8 cellular contexts compared by ENCODE assay signal in the genomic region with DNA sequence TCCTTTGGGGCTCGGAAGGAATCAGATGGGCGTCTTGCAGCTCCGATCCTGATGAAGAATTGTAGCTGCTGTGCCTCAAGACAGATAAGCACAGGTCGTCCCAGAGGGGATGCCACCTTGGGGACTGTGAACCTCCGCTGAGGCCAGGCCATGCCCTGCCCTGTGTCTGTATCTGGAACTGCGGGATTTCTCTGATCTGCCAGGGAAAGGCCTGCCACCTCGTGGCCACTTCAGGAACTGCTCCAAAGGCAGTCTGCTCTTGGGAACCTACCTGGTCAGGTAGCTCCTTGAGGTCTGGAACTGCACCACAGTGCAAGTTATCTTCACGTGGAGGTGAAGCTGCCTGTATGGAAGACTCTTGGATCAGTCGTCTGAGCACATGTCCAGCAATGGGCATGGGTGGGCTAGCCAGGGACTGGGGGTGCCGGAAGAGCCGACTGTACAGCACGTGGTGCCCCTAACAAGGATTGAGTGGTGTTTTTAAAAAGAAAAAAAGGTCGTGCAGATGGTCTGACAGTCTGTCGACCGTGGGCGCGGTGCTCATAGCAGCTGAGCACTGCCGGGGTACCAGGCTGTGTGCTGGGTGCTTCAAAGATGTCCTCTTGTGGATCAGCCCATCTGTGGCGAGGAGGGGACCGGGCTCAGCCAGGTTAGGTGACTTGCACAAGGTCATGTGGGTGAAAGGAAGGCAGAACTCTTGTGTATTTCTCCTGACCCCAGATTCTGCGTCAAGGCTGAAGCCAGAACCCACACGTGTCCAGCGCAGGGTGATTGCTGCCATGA. TPM values are rescaled to one million over a fixed set of nuclear protein-coding genes. Genes with fewer than 3 reads are reported as not detected.
DNase-seq lines count a peak whose midpoint lies in the region; ATAC-seq, FAIRE-seq and TF ChIP-seq lines count a peak whose summit lies in the region.

No MANE protein-coding gene starts in this region.

- peak; percentile 77 for TF ChIP-seq CTCF in A549 (IDR thresholded peaks at IDR 0.05)
- TF ChIP-seq CTCF in colonic mucosa (IDR thresholded peaks at IDR 0.05) = peak; percentile 99
- TF ChIP-seq CTCF in right lobe of liver (IDR thresholded peaks at IDR 0.05) = peak; percentile 98 to 99 (median 98)

- intact Hi-C loops in activated CD4-positive, alpha-beta T cell treated with anti-CD3 and anti-CD28 coated beads, Interleukin-2, amount 10 ng/mL, durations not matched to agents 24 days and 14 days (cut with micrococcal nuclease) = loop anchor here (1.0 to 5.0 kb wide), 2 partner anchors 99 to 197 kb away; no protein-coding TSS in a partner anchor
- intact Hi-C loops in colonic mucosa (cut with DNase I) (loop anchor here (5.0 kb wide), 2 partner anchors 84 to 354 kb away; a partner anchor contains a TSS), right lobe of liver (cut with DNase I) (loop anchor here (10.0 kb wide), 2 partner anchors 166 to 346 kb away; a partner anchor contains a TSS)

- H3K4me1 Mint-ChIP-seq in activated CD4-positive, alpha-beta T cell treated with anti-CD3 and anti-CD28 coated beads, Interleukin-2, amount 10 ng/mL, durations not matched to agents 24 days and 14 days = peaks cover 16% of the 10 kb centered on the region

- WGBS in A549 (ENCODE audit: missing lambda C conversion rate) = 36% methylated on average over 19 of the region's 23 CpGs
- WGBS in right lobe of liver (ENCODE audit: insufficient coverage, low coverage, low lambda C conversion rate, missing lambda C conversion rate) = 44% methylated on average over 13 of the region's 23 CpGs

- CTCF ChIA-PET in A549 (lab: Yijun Ruan, JAX) = interaction anchor here (0.6 to 6.3 kb wide), 53 partner anchors 8 to 960 kb away, joined by 3 to 69 read pairs (median 5); a partner anchor contains a TSS

- peak; percentile 54 for FAIRE-seq in A549 (lab: Jason Lieb, UNC)

- peak; percentile 78 to 84 for TF ChIP-seq RAD21 in A549 (conservative IDR thresholded peaks at IDR 0.05 in 1 of 2, IDR thresholded peaks at IDR 0.05 in 1 of 2)

- H3K9me3 Mint-ChIP-seq in activated CD4-positive, alpha-beta T cell treated with anti-CD3 and anti-CD28 coated beads, Interleukin-2, amount 10 ng/mL, durations not matched to agents 24 days and 14 days = no peaks in the 10 kb centered on the region

- peaks cover 13% of the 10 kb centered on the region for H3K36me3 Mint-ChIP-seq in activated CD4-positive, alpha-beta T cell treated with anti-CD3 and anti-CD28 coated beads, Interleukin-2, amount 10 ng/mL, durations not matched to agents 24 days and 14 days (ENCODE audit: low read depth)

- H3K4me3 ChIP-seq in A549 = no peak overlapping the region
- no peak overlapping the region for H3K4me3 ChIP-seq in colonic mucosa
- no peak overlapping the region for H3K4me3 ChIP-seq in right lobe of liver

- peaks cover 15% of the 10 kb centered on the region for H3K27me3 Mint-ChIP-seq in activated CD4-positive, alpha-beta T cell treated with anti-CD3 and anti-CD28 coated beads, Interleukin-2, amount 10 ng/mL, durations not matched to agents 24 days and 14 days

- DNase-seq in A549 (ENCODE audit: low read depth in 1 of 2, low spot score in 1 of 2) (peak; percentile 56 to 72), NCI-H526 (lab: John Stamatoyannopoulos, UW) (peak; percentile 58 to 91), colonic mucosa (peak; percentile 92), right lobe of liver (peak; percentile 81 to 85 (median 85))
- DNase-seq in activated CD4-positive, alpha-beta T cell treated with anti-CD3 and anti-CD28 coated beads, Interleukin-2, amount 10 ng/mL, durations not matched to agents 24 days and 14 days = peak; percentile 96
- DNase-seq in stimulated activated CD4-positive, alpha-beta T cell treated with anti-CD3 and anti-CD28 coated beads, TNF-alpha, amount 100 ng/mL, for 48 hours (ENCODE audit: low read depth in 3 of 3) = peak; percentile 71 to 82 (median 77)

- H3K4me1 ChIP-seq in A549 (peaks cover 18% of the 10 kb centered on the region; the same call in 2 of the 3 replicates), colonic mucosa (peaks cover 13% of the 10 kb centered on the region), right lobe of liver (peaks cover 0 to 20% (median 7%) of the 10 kb centered on the region in 4 donors)

- H3K9me3 ChIP-seq in A549 = no peaks in the 10 kb centered on the region
- no peaks in the 10 kb centered on the region for H3K9me3 ChIP-seq in colonic mucosa
- H3K9me3 ChIP-seq in right lobe of liver = no peaks in the 10 kb centered on the region

- H3K27me3 ChIP-seq in colonic mucosa (no peaks in the 10 kb centered on the region), right lobe of liver (no peaks in the 10 kb centered on the region)

- H3K36me3 ChIP-seq in colonic mucosa = no peaks in the 10 kb centered on the region
- H3K36me3 ChIP-seq in right lobe of liver = no peaks in the 10 kb centered on the region

- peak; percentile 49 to 59 for ATAC-seq in A549
- ATAC-seq in GM18502 (IDR thresholded peaks at IDR 0.05; ENCODE audit: poor library complexity, unreplicated experiment) = peak; percentile 31
- peak; percentile 35 for ATAC-seq in HG03196 (IDR thresholded peaks at IDR 0.05; ENCODE audit: unreplicated experiment)
- peak; percentile 47 to 55 (median 52) for ATAC-seq in right lobe of liver

- TF ChIP-seq EP300 in A549 (IDR thresholded peaks at IDR 0.05) = no peak

- peak overlapping the region; percentile 20 for H3K4me3 Mint-ChIP-seq in activated CD4-positive, alpha-beta T cell treated with anti-CD3 and anti-CD28 coated beads, Interleukin-2, amount 10 ng/mL, durations not matched to agents 24 days and 14 days

- POLR2A ChIA-PET in A549 (lab: Yijun Ruan, JAX) = no interaction called here

- peak overlapping the region; percentile 14; the same call in 1 of the 3 replicates for H3K4me2 ChIP-seq in A549

- peak overlapping the region; percentile 8 for H3K27ac Mint-ChIP-seq in activated CD4-positive, alpha-beta T cell treated with anti-CD3 and anti-CD28 coated beads, Interleukin-2, amount 10 ng/mL, durations not matched to agents 24 days and 14 days

- no peak overlapping the region for H3K9ac ChIP-seq in colonic mucosa (ENCODE audit: low read depth in 2 of 2, low read length in 2 of 2)

- no peak for TF ChIP-seq POLR2A in A549 (IDR thresholded peaks at IDR 0.05; ENCODE audit: low read length)
- no peak for TF ChIP-seq POLR2A in right lobe of liver (IDR thresholded peaks at IDR 0.05)

- H3K27ac ChIP-seq in A549 (no peak overlapping the region), colonic mucosa (no peak overlapping the region), right lobe of liver (no peak overlapping the region)

TF ChIP-seq in A549, 52 proteins besides CTCF, POLR2A, EP300 and RAD21:
- TF ChIP-seq, protein P1, sequence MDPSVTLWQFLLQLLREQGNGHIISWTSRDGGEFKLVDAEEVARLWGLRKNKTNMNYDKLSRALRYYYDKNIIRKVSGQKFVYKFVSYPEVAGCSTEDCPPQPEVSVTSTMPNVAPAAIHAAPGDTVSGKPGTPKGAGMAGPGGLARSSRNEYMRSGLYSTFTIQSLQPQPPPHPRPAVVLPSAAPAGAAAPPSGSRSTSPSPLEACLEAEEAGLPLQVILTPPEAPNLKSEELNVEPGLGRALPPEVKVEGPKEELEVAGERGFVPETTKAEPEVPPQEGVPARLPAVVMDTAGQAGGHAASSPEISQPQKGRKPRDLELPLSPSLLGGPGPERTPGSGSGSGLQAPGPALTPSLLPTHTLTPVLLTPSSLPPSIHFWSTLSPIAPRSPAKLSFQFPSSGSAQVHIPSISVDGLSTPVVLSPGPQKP (IDR thresholded peaks at IDR 0.05; ENCODE audit: low read depth, low read length) = no peak
- TF ChIP-seq NR3C1 (IDR thresholded peaks at IDR 0.05) (no peak), ZNF302 (CRISPR knock-in tag; IDR thresholded peaks at IDR 0.05) (no peak), HOXA7 (CRISPR knock-in tag; IDR thresholded peaks at IDR 0.05) (no peak), SMC3 (IDR thresholded peaks at IDR 0.05) (peak; percentile 76), EHF (CRISPR knock-in tag; IDR thresholded peaks at IDR 0.05) (no peak)
- TF ChIP-seq, protein P2, sequence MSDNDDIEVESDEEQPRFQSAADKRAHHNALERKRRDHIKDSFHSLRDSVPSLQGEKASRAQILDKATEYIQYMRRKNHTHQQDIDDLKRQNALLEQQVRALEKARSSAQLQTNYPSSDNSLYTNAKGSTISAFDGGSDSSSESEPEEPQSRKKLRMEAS (IDR thresholded peaks at IDR 0.05) = 0 out of 2 replicates have a peak, but pooled peaks have one; percentile 19
TF ChIP-seq in A549: peak in this region for 2.

RNA-seq across cellular contexts. Expression of a gene that starts 3.1 kb away (rescaled TPM):
- 50.9 and 72.0 TPM in 2 replicates for polyA plus RNA-seq in A549 (2011; rRNA removed)
- polyA plus RNA-seq in A549 (2012; cell fraction: cytosol; rRNA removed) = 32.5 and 40.2 TPM in 2 replicates
- 14.1 and 17.2 TPM in 2 replicates for polyA plus RNA-seq in A549 (2012; cell fraction: nucleus; rRNA removed)
- 45.5 to 57.6 TPM (median 46.2 TPM) in 3 replicates for polyA plus RNA-seq in A549 (2017; fragmentation: RNase III; extraction: RNeasy Plus Mini Kit Qiagen cat#74134 plus additional on column Dnase treatment)
- 21.4 and 24.1 TPM in 2 replicates for polyA minus RNA-seq in A549 (2011; rRNA and poly(A)+ RNA removed)
- 100 and 106 TPM in 2 replicates for total RNA-seq in activated CD4-positive, alpha-beta T cell treated with anti-CD3 and anti-CD28 coated beads, Interleukin-2, amount 10 ng/mL, durations not matched to agents 24 days and 14 days
- total RNA-seq in colonic mucosa = 10 to 100 TPM; 45.9 to 50.9 TPM
- 10 to 100 TPM; 30.0 to 49.2 (median 45.3) TPM for total RNA-seq in right lobe of liver

RNA-seq across cellular contexts. Expression of a gene that starts 27.7 kb away (rescaled TPM):
- polyA plus RNA-seq in A549 (2011; rRNA removed) = 6.0 and 6.7 TPM in 2 replicates
- 6.1 and 7.6 TPM in 2 replicates for polyA plus RNA-seq in A549 (2012; cell fraction: cytosol; rRNA removed)
- polyA plus RNA-seq in A549 (2012; cell fraction: nucleus; rRNA removed) = 8.1 and 10.8 TPM in 2 replicates
- 10.1 to 11.3 TPM (median 10.8 TPM) in 3 replicates for polyA plus RNA-seq in A549 (2017; fragmentation: RNase III; extraction: RNeasy Plus Mini Kit Qiagen cat#74134 plus additional on column Dnase treatment)
- 5.1 and 6.1 TPM in 2 replicates for polyA minus RNA-seq in A549 (2011; rRNA and poly(A)+ RNA removed)
- 12.9 and 13.3 TPM in 2 replicates for total RNA-seq in activated CD4-positive, alpha-beta T cell treated with anti-CD3 and anti-CD28 coated beads, Interleukin-2, amount 10 ng/mL, durations not matched to agents 24 days and 14 days
- 10 to 100 TPM; 24.0 to 27.2 TPM for total RNA-seq in colonic mucosa
- total RNA-seq in right lobe of liver = 10 to 100 TPM; 12.1 to 16.3 (median 14.0) TPM
